Comparison of ENCODE assay signal across 1 cellular context in the genomic region with DNA sequence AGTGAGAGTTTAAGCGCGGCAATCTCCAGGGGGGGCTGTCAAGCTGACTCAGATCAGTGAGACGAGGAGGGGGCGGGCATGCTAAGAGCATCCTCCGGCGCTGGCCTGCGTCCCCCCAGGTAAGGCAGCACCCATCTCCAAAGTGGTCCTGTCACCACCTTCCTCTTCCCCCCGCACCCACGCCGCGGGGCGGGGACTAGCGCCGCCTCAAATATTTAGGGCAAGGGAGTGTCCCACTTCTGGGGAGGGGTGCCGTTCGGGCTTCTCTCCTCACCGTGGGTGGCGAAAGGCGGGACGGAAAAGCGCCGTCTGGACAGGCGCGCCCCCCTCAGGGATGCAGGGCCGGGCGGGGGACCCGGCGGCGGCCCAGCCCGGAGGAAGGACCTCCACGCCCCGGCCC.
TF ChIP-seq lines count a peak whose summit lies in the region.

No MANE protein-coding gene starts in this region.

TF ChIP-seq in GM23338, 12 proteins besides CTCF, POLR2A, EP300 and RAD21 (continued from another document):
- TF ChIP-seq, protein P1, sequence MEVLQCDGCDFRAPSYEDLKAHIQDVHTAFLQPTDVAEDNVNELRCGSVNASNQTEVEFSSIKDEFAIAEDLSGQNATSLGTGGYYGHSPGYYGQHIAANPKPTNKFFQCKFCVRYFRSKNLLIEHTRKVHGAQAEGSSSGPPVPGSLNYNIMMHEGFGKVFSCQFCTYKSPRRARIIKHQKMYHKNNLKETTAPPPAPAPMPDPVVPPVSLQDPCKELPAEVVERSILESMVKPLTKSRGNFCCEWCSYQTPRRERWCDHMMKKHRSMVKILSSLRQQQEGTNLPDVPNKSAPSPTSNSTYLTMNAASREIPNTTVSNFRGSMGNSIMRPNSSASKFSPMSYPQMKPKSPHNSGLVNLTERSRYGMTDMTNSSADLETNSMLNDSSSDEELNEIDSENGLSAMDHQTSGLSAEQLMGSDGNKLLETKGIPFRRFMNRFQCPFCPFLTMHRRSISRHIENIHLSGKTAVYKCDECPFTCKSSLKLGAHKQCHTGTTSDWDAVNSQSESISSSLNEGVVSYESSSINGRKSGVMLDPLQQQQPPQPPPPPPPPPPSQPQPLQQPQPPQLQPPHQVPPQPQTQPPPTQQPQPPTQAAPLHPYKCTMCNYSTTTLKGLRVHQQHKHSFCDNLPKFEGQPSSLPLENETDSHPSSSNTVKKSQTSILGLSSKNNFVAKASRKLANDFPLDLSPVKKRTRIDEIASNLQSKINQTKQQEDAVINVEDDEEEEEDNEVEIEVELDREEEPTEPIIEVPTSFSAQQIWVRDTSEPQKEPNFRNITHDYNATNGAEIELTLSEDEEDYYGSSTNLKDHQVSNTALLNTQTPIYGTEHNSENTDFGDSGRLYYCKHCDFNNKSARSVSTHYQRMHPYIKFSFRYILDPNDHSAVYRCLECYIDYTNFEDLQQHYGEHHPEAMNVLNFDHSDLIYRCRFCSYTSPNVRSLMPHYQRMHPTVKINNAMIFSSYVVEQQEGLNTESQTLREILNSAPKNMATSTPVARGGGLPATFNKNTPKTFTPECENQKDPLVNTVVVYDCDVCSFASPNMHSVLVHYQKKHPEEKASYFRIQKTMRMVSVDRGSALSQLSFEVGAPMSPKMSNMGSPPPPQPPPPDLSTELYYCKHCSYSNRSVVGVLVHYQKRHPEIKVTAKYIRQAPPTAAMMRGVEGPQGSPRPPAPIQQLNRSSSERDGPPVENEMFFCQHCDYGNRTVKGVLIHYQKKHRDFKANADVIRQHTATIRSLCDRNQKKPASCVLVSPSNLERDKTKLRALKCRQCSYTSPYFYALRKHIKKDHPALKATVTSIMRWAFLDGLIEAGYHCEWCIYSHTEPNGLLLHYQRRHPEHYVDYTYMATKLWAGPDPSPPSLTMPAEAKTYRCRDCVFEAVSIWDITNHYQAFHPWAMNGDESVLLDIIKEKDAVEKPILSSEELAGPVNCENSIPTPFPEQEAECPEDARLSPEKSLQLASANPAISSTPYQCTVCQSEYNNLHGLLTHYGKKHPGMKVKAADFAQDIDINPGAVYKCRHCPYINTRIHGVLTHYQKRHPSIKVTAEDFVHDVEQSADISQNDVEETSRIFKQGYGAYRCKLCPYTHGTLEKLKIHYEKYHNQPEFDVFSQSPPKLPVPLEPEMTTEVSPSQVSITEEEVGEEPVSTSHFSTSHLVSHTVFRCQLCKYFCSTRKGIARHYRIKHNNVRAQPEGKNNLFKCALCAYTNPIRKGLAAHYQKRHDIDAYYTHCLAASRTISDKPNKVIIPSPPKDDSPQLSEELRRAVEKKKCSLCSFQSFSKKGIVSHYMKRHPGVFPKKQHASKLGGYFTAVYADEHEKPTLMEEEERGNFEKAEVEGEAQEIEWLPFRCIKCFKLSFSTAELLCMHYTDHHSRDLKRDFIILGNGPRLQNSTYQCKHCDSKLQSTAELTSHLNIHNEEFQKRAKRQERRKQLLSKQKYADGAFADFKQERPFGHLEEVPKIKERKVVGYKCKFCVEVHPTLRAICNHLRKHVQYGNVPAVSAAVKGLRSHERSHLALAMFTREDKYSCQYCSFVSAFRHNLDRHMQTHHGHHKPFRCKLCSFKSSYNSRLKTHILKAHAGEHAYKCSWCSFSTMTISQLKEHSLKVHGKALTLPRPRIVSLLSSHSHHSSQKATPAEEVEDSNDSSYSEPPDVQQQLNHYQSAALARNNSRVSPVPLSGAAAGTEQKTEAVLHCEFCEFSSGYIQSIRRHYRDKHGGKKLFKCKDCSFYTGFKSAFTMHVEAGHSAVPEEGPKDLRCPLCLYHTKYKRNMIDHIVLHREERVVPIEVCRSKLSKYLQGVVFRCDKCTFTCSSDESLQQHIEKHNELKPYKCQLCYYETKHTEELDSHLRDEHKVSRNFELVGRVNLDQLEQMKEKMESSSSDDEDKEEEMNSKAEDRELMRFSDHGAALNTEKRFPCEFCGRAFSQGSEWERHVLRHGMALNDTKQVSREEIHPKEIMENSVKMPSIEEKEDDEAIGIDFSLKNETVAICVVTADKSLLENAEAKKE (CRISPR knock-in tag; IDR thresholded peaks at IDR 0.05): no peak
- no peak for TF ChIP-seq STAT1 (IDR thresholded peaks at IDR 0.05; ENCODE audit: unreplicated experiment)
- no peak for TF ChIP-seq JUNB (IDR thresholded peaks at IDR 0.05; ENCODE audit: unreplicated experiment)
- TF ChIP-seq CREB1 (CRISPR knock-in tag; IDR thresholded peaks at IDR 0.05; ENCODE audit: low read depth): no peak
- TF ChIP-seq POLR2AphosphoS5 (IDR thresholded peaks at IDR 0.05; ENCODE audit: low read depth): no peak
- no peak for TF ChIP-seq ZNF114 (CRISPR knock-in tag; IDR thresholded peaks at IDR 0.05)
- no peak for TF ChIP-seq ZNF331 (CRISPR knock-in tag; IDR thresholded peaks at IDR 0.05; ENCODE audit: low read depth)
TF ChIP-seq in GM23338: peak in this region for 0.
